In genomic region chr2:44766777-44767176, GRCh38 we compare ENCODE assay signal across 21 cellular contexts.
DNase-seq lines count a peak whose midpoint lies in the region; TF ChIP-seq lines count a peak whose summit lies in the region.
"Had no signal": no experiment of that assay in that cellular context is flagged by ENCODE, and none has a peak within 500 bp of the region (broad histone marks: within the 10 kb centered on the region; RNA-seq: fewer than 3 reads in every experiment).

No MANE protein-coding gene starts in this region.

- H3K27me3 Mint-ChIP-seq in CD14-positive monocyte (ENCODE audit: low read depth in 3 of 3), result peaks cover 41 to 57% (median 41%) of the 10 kb centered on the region in 3 donors
- H3K27me3 Mint-ChIP-seq: CD4-positive, alpha-beta memory T cell had no signal

- no peak overlapping the region for H3K4me3 ChIP-seq in HEK293 (ENCODE audit: low read depth, low read length)
- no peak overlapping the region for H3K4me3 ChIP-seq in WERI-Rb-1 (ENCODE audit: low read depth, low read length)
- H3K4me3 ChIP-seq in breast epithelium, result no peak overlapping the region
- H3K4me3 ChIP-seq: A549; BLaER1 treated with 17β-estradiol and CSF1 and Interleukin-3, amounts not matched to agents 10 nM and 100 nM; GM23248 had no signal

- intact Hi-C loops in breast epithelium (cut with DNase I; ENCODE audit: low total_unique reads), result no loop called here
- intact Hi-C loops in CD14-positive monocyte (cut with micrococcal nuclease), result no loop called here

- no peak overlapping the region for H3K4me3 Mint-ChIP-seq in CD14-positive monocyte
- H3K4me3 Mint-ChIP-seq: CD4-positive, alpha-beta memory T cell; HFFc6 had no signal

- peaks cover 0 to 10% (median 0%) of the 10 kb centered on the region in 7 donors for H3K9me3 Mint-ChIP-seq in CD14-positive monocyte
- H3K9me3 Mint-ChIP-seq: HFFc6 had no signal

- no peaks in the 10 kb centered on the region for H3K4me1 Mint-ChIP-seq in CD14-positive monocyte
- H3K4me1 Mint-ChIP-seq: CD4-positive, alpha-beta memory T cell had no signal

- TF ChIP-seq CTCF in HEK293 (tag by site-specific recombination; IDR thresholded peaks at IDR 0.05), result no peak
- TF ChIP-seq CTCF in WERI-Rb-1 (IDR thresholded peaks at IDR 0.05; ENCODE audit: low read depth, low read length), result no peak
- no peak for TF ChIP-seq CTCF in breast epithelium (IDR thresholded peaks at IDR 0.05)
- no peak for TF ChIP-seq CTCF in CD14-positive monocyte (IDR thresholded peaks at IDR 0.05)

- H3K4me1 ChIP-seq in HEK293 (ENCODE audit: control insufficient read depth, insufficient read depth, low read length), result peaks cover 25% of the 10 kb centered on the region
- H3K4me1 ChIP-seq in breast epithelium, result no peaks in the 10 kb centered on the region

- TF ChIP-seq POLR2A in breast epithelium (IDR thresholded peaks at IDR 0.05), result no peak

- CTCF ChIA-PET in HEK293 (lab: Yijun Ruan, JAX), result interaction anchor here (1.1 kb wide), 1 partner anchor 287 kb away, joined by 5 read pairs; no protein-coding TSS in a partner anchor

- DNase-seq in SK-N-DZ (ENCODE audit: low spot score) (peak; percentile 64), WERI-Rb-1 (no peak), breast epithelium (ENCODE audit: low spot score in 2 of 2) (no peak), NCI-H2227 treated with DMSO at 0.1 percent for 48 hours (lab: John Stamatoyannopoulos, UW) (no peak), CD14-positive monocyte (ENCODE audit: low spot score) (no peak)
- DNase-seq: 8988T; ACHN; AML-193; BE2C; Calu3; CD4-positive, alpha-beta memory T cell; COR-L47; DMS53; DMS79 treated with DMSO at 0.1 percent for 48 hours; GM23248; H7; HCEC 1CT; HFFc6 had no signal

- POLR2A ChIA-PET in HEK293 (lab: Yijun Ruan, JAX), result no interaction called here

- H3K27me3 ChIP-seq in WERI-Rb-1 (ENCODE audit: insufficient read depth, low read depth, severe bottlenecking), result no peaks in the 10 kb centered on the region
- H3K27me3 ChIP-seq in breast epithelium, result no peaks in the 10 kb centered on the region
- H3K27me3 ChIP-seq: BE2C had no signal

- peaks cover 0 to 7% of the 10 kb centered on the region in 2 donors for H3K36me3 Mint-ChIP-seq in CD14-positive monocyte

- H3K9me3 ChIP-seq in HEK293 (ENCODE audit: control insufficient read depth, insufficient read depth, low read depth, low read length) (no peaks in the 10 kb centered on the region), WERI-Rb-1 (ENCODE audit: severe bottlenecking) (no peaks in the 10 kb centered on the region), breast epithelium (no peaks in the 10 kb centered on the region)
- H3K9me3 ChIP-seq: A549; BE2C; BLaER1 treated with 17β-estradiol and CSF1 and Interleukin-3, amounts not matched to agents 10 nM and 100 nM had no signal

- H3K36me3 ChIP-seq in HEK293 (ENCODE audit: control insufficient read depth in 2 of 2, insufficient read depth in 1 of 2, low read length in 2 of 2), result no peaks in the 10 kb centered on the region
- no peaks in the 10 kb centered on the region for H3K36me3 ChIP-seq in WERI-Rb-1
- H3K36me3 ChIP-seq in breast epithelium, result no peaks in the 10 kb centered on the region
- H3K36me3 ChIP-seq: BE2C; BLaER1 treated with 17β-estradiol and CSF1 and Interleukin-3, amounts not matched to agents 10 nM and 100 nM had no signal

- no peak overlapping the region for H3K27ac ChIP-seq in HEK293 (ENCODE audit: extremely low read depth, low read depth, low read length)
- H3K27ac ChIP-seq in WERI-Rb-1, result peak overlapping the region; percentile 92
- no peak overlapping the region for H3K27ac ChIP-seq in breast epithelium
- H3K27ac ChIP-seq: A549; BLaER1 treated with 17β-estradiol and CSF1 and Interleukin-3, amounts not matched to agents 10 nM and 100 nM; GM23248 had no signal

- H3K27ac Mint-ChIP-seq in CD14-positive monocyte, result no peak overlapping the region
- H3K27ac Mint-ChIP-seq: CD4-positive, alpha-beta memory T cell; HFFc6 had no signal

TF ChIP-seq in HEK293, 187 proteins besides CTCF, POLR2A, EP300 and RAD21:
- TF ChIP-seq ZNF843 (tag by site-specific recombination; IDR thresholded peaks at IDR 0.05), result peak; percentile 54; the same call in 1 of the 2 replicates
- TF ChIP-seq TRIM28 (IDR thresholded peaks at IDR 0.05; ENCODE audit: borderline replicate concordance, low read length), result 0 out of 2 replicates have a peak, but pooled peaks have one; percentile 21
- TF ChIP-seq ZNF473 (tag by site-specific recombination; IDR thresholded peaks at IDR 0.05), result no peak
- TF ChIP-seq, protein P1, sequence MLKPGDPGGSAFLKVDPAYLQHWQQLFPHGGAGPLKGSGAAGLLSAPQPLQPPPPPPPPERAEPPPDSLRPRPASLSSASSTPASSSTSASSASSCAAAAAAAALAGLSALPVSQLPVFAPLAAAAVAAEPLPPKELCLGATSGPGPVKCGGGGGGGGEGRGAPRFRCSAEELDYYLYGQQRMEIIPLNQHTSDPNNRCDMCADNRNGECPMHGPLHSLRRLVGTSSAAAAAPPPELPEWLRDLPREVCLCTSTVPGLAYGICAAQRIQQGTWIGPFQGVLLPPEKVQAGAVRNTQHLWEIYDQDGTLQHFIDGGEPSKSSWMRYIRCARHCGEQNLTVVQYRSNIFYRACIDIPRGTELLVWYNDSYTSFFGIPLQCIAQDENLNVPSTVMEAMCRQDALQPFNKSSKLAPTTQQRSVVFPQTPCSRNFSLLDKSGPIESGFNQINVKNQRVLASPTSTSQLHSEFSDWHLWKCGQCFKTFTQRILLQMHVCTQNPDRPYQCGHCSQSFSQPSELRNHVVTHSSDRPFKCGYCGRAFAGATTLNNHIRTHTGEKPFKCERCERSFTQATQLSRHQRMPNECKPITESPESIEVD (tag by site-specific recombination; IDR thresholded peaks at IDR 0.05), result peak; percentile 58
- no peak for TF ChIP-seq ZNF16 (tag by site-specific recombination; IDR thresholded peaks at IDR 0.05; ENCODE audit: low read depth)
- no peak for TF ChIP-seq ZXDB (tag by site-specific recombination; IDR thresholded peaks at IDR 0.05)
- peak; percentile 25; the same call in 1 of the 2 replicates for TF ChIP-seq PRDM4 (tag by site-specific recombination; IDR thresholded peaks at IDR 0.05)
- TF ChIP-seq FEZF1 (tag by site-specific recombination; IDR thresholded peaks at IDR 0.05), result peak; percentile 71
